In genomic region chr6:154356118-154356517, GRCh38 we compare ENCODE assay signal across 1 cellular context.
TF ChIP-seq lines count a peak whose summit lies in the region.

No MANE protein-coding gene starts in this region.

TF ChIP-seq in GM12878, 131 proteins besides CTCF, POLR2A, EP300 and RAD21:
- TF ChIP-seq, protein P1, sequence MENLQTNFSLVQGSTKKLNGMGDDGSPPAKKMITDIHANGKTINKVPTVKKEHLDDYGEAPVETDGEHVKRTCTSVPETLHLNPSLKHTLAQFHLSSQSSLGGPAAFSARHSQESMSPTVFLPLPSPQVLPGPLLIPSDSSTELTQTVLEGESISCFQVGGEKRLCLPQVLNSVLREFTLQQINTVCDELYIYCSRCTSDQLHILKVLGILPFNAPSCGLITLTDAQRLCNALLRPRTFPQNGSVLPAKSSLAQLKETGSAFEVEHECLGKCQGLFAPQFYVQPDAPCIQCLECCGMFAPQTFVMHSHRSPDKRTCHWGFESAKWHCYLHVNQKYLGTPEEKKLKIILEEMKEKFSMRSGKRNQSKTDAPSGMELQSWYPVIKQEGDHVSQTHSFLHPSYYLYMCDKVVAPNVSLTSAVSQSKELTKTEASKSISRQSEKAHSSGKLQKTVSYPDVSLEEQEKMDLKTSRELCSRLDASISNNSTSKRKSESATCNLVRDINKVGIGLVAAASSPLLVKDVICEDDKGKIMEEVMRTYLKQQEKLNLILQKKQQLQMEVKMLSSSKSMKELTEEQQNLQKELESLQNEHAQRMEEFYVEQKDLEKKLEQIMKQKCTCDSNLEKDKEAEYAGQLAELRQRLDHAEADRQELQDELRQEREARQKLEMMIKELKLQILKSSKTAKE (IDR thresholded peaks at IDR 0.05; ENCODE audit: low read depth, poor library complexity, severe bottlenecking) = no peak
TF ChIP-seq in GM12878: peak in this region for 0.
